8 cellular contexts compared by ENCODE assay signal in genomic region chr6:119110601-119111548, GRCh38. TPM values are rescaled to one million over a fixed set of nuclear protein-coding genes. Genes with fewer than 3 reads are reported as not detected.
A peak's percentile ranks its signal among the peaks of the same experiment; 100 is the strongest.
DNase-seq lines count a peak whose midpoint lies in the region; ATAC-seq and TF ChIP-seq lines count a peak whose summit lies in the region.

No MANE protein-coding gene starts in this region.

- H3K4me1 Mint-ChIP-seq in T-cell, result peaks cover 11 to 18% (median 11%) of the 10 kb centered on the region in 3 donors

- H3K27ac Mint-ChIP-seq in T-cell, result peak overlapping the region in 1 of 2 donors; percentile 12

- H3K4me1 ChIP-seq in liver (ENCODE audit: control insufficient read depth in 4 of 4, insufficient read depth in 4 of 4, low read length in 3 of 4), result no peaks in the 10 kb centered on the region
- peaks cover 8% of the 10 kb centered on the region for H3K4me1 ChIP-seq in testis

- H3K27me3 Mint-ChIP-seq in T-cell, result peaks cover 0 to 3% of the 10 kb centered on the region in 2 donors

- DNase-seq in A172 (ENCODE audit: low spot score), result peak; percentile 48
- no peak for DNase-seq in GM06990 (ENCODE audit: extremely low read depth, insufficient read length)
- peak; percentile 66 for DNase-seq in HEK293T (ENCODE audit: extremely low spot score)
- peak; percentile 81 for DNase-seq in NAMALWA (ENCODE audit: low spot score)
- peak in 27 of 34 experiments; percentile 5 to 64 (median 31) for DNase-seq in T-cell
- DNase-seq in coronary artery (ENCODE audit: low spot score), result no peak
- peak; percentile 53 for DNase-seq in testis

- peak; percentile 47 for TF ChIP-seq CTCF in GM06990 (IDR thresholded peaks at IDR 0.05; ENCODE audit: insufficient read depth, low read length, poor library complexity, severe bottlenecking)
- TF ChIP-seq CTCF in coronary artery (IDR thresholded peaks at IDR 0.05), result peak; percentile 51
- peak; percentile 72 for TF ChIP-seq CTCF in liver (IDR thresholded peaks at IDR 0.05; ENCODE audit: low read depth, low read length, missing input control)
- peak; percentile 59 to 65 (median 60) for TF ChIP-seq CTCF in testis (IDR thresholded peaks at IDR 0.05)

- CTCF ChIA-PET in HEK293T (lab: Yijun Ruan, JAX), result interaction anchor here (0.7 to 2.3 kb wide), 20 partner anchors 11 to 343 kb away, joined by 3 to 17 read pairs (median 4); partner anchors contain the start of gene FAM184A
- CTCF ChIA-PET in T-cell (lab: Charles Lee), result interaction anchor here (0.6 to 3.4 kb wide), 46 partner anchors 8 to 1661 kb away, joined by 3 to 111 read pairs (median 4); partner anchors contain the start of gene FAM184A (in 1 of the 2)

- no peaks in the 10 kb centered on the region for H3K9me3 Mint-ChIP-seq in T-cell

- no peak for TF ChIP-seq POLR2A in testis (IDR thresholded peaks at IDR 0.05)

- intact Hi-C loops in testis (cut with DNase I; ENCODE audit: low total_unique reads), result loop anchor here (5.0 kb wide), 1 partner anchor 144 kb away; no protein-coding TSS in a partner anchor

- H3K9me3 ChIP-seq in liver (ENCODE audit: control insufficient read depth in 4 of 4, low read length in 3 of 4), result no peaks in the 10 kb centered on the region
- H3K9me3 ChIP-seq in testis, result no peaks in the 10 kb centered on the region

- H3K36me3 ChIP-seq in GM06990 (ENCODE audit: control insufficient read depth, insufficient read depth, low read length) (no peaks in the 10 kb centered on the region), liver (ENCODE audit: control insufficient read depth in 4 of 4, insufficient read depth in 3 of 4, low read depth in 1 of 4, low read length in 3 of 4) (no peaks in the 10 kb centered on the region), testis (ENCODE audit: low read depth, missing control alignments) (no peaks in the 10 kb centered on the region)

- ATAC-seq in T-cell (replicated peaks in 1 of 4), result peak; percentile 83 to 86 (median 85)

- H3K27me3 ChIP-seq in GM06990 (replicated peaks; ENCODE audit: control insufficient read depth, insufficient read depth, low read length) (no peaks in the 10 kb centered on the region; the same call in 1 of the 2 replicates), liver (ENCODE audit: control insufficient read depth in 4 of 4, insufficient read depth in 4 of 4, low read length in 3 of 4) (no peaks in the 10 kb centered on the region), testis (no peaks in the 10 kb centered on the region)

- peak; percentile 94 to 96 for TF ChIP-seq RAD21 in liver (IDR thresholded peaks at IDR 0.05)

- peak overlapping the region in 1 of 2 donors; percentile 14 for H3K9ac ChIP-seq in liver (ENCODE audit: low read depth in 1 of 2, low read length in 2 of 2)

- H3K27ac ChIP-seq in coronary artery, result no peak overlapping the region
- H3K27ac ChIP-seq in liver (ENCODE audit: low read depth in 1 of 2, low read length in 2 of 2), result no peak overlapping the region
- no peak overlapping the region for H3K27ac ChIP-seq in testis

- H3K36me3 Mint-ChIP-seq in T-cell, result no peaks in the 10 kb centered on the region

- 36% methylated on average over 8 of the region's 8 CpGs for WGBS in liver
- WGBS in testis, 2 donors, result 43 to 49% methylated on average over 8 of the region's 8 CpGs

- H3K4me3 Mint-ChIP-seq in T-cell, result no peak overlapping the region

- H3K4me3 ChIP-seq in GM06990 (replicated peaks; ENCODE audit: low read depth, low read length), result no peak overlapping the region
- H3K4me3 ChIP-seq in coronary artery, result no peak overlapping the region
- H3K4me3 ChIP-seq in liver (ENCODE audit: low read depth in 1 of 3, low read length in 3 of 3), result no peak overlapping the region
- no peak overlapping the region for H3K4me3 ChIP-seq in testis

- POLR2A ChIA-PET in HEK293T (lab: Yijun Ruan, JAX) (interaction anchor here (1.2 to 1.9 kb wide), 2 partner anchors 32 to 142 kb away, joined by 4 to 9 read pairs; partner anchors contain the start of gene FAM184A), T-cell (lab: Charles Lee) (interaction anchor here (0.5 to 1.2 kb wide), 3 partner anchors 33 to 478 kb away, joined by 3 to 8 read pairs (median 3); no protein-coding TSS in a partner anchor)

TF ChIP-seq in HEK293T, 16 proteins besides CTCF, POLR2A, EP300 and RAD21:
- TF ChIP-seq, protein P1, sequence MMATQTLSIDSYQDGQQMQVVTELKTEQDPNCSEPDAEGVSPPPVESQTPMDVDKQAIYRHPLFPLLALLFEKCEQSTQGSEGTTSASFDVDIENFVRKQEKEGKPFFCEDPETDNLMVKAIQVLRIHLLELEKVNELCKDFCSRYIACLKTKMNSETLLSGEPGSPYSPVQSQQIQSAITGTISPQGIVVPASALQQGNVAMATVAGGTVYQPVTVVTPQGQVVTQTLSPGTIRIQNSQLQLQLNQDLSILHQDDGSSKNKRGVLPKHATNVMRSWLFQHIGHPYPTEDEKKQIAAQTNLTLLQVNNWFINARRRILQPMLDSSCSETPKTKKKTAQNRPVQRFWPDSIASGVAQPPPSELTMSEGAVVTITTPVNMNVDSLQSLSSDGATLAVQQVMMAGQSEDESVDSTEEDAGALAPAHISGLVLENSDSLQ (IDR thresholded peaks at IDR 0.05), result peak; percentile 75
- TF ChIP-seq LEF1 (IDR thresholded peaks at IDR 0.05; ENCODE audit: borderline replicate concordance), result no peak

TF ChIP-seq in liver, 16 proteins besides CTCF, POLR2A, EP300 and RAD21:
- TF ChIP-seq GABPA (IDR thresholded peaks at IDR 0.05 in 1 of 2, conservative IDR thresholded peaks at IDR 0.05 in 1 of 2), result no peak
- no peak for TF ChIP-seq FOXA1 (IDR thresholded peaks at IDR 0.05)
- TF ChIP-seq TAF1 (conservative IDR thresholded peaks at IDR 0.05), result no peak
- no peak for TF ChIP-seq SP1 (IDR thresholded peaks at IDR 0.05)
- no peak for TF ChIP-seq ZBTB33 (IDR thresholded peaks at IDR 0.05)
- TF ChIP-seq JUND (IDR thresholded peaks at IDR 0.05), result no peak
- no peak for TF ChIP-seq RXRA (IDR thresholded peaks at IDR 0.05)
- TF ChIP-seq HNF4A (conservative IDR thresholded peaks at IDR 0.05), result no peak
- TF ChIP-seq MAX (IDR thresholded peaks at IDR 0.05), result no peak
- TF ChIP-seq ATF3 (IDR thresholded peaks at IDR 0.05), result no peak
- TF ChIP-seq, protein P2, sequence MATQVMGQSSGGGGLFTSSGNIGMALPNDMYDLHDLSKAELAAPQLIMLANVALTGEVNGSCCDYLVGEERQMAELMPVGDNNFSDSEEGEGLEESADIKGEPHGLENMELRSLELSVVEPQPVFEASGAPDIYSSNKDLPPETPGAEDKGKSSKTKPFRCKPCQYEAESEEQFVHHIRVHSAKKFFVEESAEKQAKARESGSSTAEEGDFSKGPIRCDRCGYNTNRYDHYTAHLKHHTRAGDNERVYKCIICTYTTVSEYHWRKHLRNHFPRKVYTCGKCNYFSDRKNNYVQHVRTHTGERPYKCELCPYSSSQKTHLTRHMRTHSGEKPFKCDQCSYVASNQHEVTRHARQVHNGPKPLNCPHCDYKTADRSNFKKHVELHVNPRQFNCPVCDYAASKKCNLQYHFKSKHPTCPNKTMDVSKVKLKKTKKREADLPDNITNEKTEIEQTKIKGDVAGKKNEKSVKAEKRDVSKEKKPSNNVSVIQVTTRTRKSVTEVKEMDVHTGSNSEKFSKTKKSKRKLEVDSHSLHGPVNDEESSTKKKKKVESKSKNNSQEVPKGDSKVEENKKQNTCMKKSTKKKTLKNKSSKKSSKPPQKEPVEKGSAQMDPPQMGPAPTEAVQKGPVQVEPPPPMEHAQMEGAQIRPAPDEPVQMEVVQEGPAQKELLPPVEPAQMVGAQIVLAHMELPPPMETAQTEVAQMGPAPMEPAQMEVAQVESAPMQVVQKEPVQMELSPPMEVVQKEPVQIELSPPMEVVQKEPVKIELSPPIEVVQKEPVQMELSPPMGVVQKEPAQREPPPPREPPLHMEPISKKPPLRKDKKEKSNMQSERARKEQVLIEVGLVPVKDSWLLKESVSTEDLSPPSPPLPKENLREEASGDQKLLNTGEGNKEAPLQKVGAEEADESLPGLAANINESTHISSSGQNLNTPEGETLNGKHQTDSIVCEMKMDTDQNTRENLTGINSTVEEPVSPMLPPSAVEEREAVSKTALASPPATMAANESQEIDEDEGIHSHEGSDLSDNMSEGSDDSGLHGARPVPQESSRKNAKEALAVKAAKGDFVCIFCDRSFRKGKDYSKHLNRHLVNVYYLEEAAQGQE (IDR thresholded peaks at IDR 0.05), result no peak
- no peak for TF ChIP-seq YY1 (IDR thresholded peaks at IDR 0.05)
- no peak for TF ChIP-seq FOXA2 (IDR thresholded peaks at IDR 0.05)
- no peak for TF ChIP-seq NR2F2 (IDR thresholded peaks at IDR 0.05)
- TF ChIP-seq EGR1 (IDR thresholded peaks at IDR 0.05; ENCODE audit: low read depth in 2 of 2), result no peak
- TF ChIP-seq HNF4G (IDR thresholded peaks at IDR 0.05), result no peak

RNA-seq across cellular contexts. Expression of gene FAM184A, which starts 32.4 kb away (rescaled TPM):
- 3.1 and 4.6 TPM in 2 replicates for total RNA-seq in A172 (2014; rRNA removed; shearing (Covaris generic))
- total RNA-seq in T-cell (1 to 10 TPM; 3.6 to 6.4 (median 5.1) TPM), liver (1 to 10 TPM; 1.0 to 7.4 TPM), testis (10 to 100 TPM; 24.3 to 36.3 TPM)
- polyA plus RNA-seq in liver (1 to 10 TPM; 2.5 to 5.6 TPM), testis (ENCODE audit: insufficient read depth, low read depth, low replicate concordance) (24.0 TPM)

Comparison
In these comparisons a context has a peak if more than half of its experiments do, and no peak if none do; other contexts are left out.
1. DNase-seq: peak in A172 (single experiment), HEK293T (single experiment), NAMALWA (single experiment), T-cell (27 of 34) and testis (single experiment); none in GM06990 (single experiment) and coronary artery (single experiment).
2. Peak in every context shown above with its lines, with median percentiles within 50 percentile points of each other: CTCF ChIP-seq.